In genomic region chr6:30100585-30101422, GRCh38 we compare ENCODE assay signal across 8 cellular contexts. TPM values are rescaled to one million over a fixed set of nuclear protein-coding genes. Genes with fewer than 3 reads are reported as not detected.
DNase-seq lines count a peak whose midpoint lies in the region; ATAC-seq and TF ChIP-seq lines count a peak whose summit lies in the region.

No MANE protein-coding gene starts in this region.

- POLR2A ChIA-PET in activated CD8-positive, alpha-beta T cell treated with anti-CD3 and anti-CD28 coated beads, Interleukin-2, amount 10 ng/mL, durations not matched to agents 7 days and 5 days (lab: Charles Lee), result interaction anchor here (0.6 to 1.4 kb wide), 2 partner anchors 34 to 1635 kb away, joined by 3 to 7 read pairs; partner anchors contain the start of gene PPP1R11

- no peaks in the 10 kb centered on the region for H3K36me3 ChIP-seq in psoas muscle (ENCODE audit: insufficient read depth in 1 of 2, low read depth in 1 of 2)

- H3K36me3 Mint-ChIP-seq in activated CD8-positive, alpha-beta T cell treated with anti-CD3 and anti-CD28 coated beads, Interleukin-2, amount 10 ng/mL, durations not matched to agents 7 days and 5 days (ENCODE audit: low read depth), result no peaks in the 10 kb centered on the region
- H3K36me3 Mint-ChIP-seq in glutamatergic neuron (ENCODE audit: unreplicated experiment), result no peaks in the 10 kb centered on the region

- no peaks in the 10 kb centered on the region for H3K9me3 Mint-ChIP-seq in activated CD8-positive, alpha-beta T cell treated with anti-CD3 and anti-CD28 coated beads, Interleukin-2, amount 10 ng/mL, durations not matched to agents 7 days and 5 days (ENCODE audit: insufficient read depth)
- H3K9me3 Mint-ChIP-seq in glutamatergic neuron (ENCODE audit: unreplicated experiment), result peaks cover 6% of the 10 kb centered on the region

- H3K27me3 Mint-ChIP-seq in activated CD8-positive, alpha-beta T cell treated with anti-CD3 and anti-CD28 coated beads, Interleukin-2, amount 10 ng/mL, durations not matched to agents 7 days and 5 days (ENCODE audit: low read depth), result peaks cover 65% of the 10 kb centered on the region
- peaks cover 29% of the 10 kb centered on the region for H3K27me3 Mint-ChIP-seq in glutamatergic neuron (ENCODE audit: unreplicated experiment)

- H3K27me3 ChIP-seq in psoas muscle (ENCODE audit: insufficient read depth in 3 of 3, low read length in 2 of 3), result peaks cover 0 to 55% (median 15%) of the 10 kb centered on the region in 3 donors

- WGBS in psoas muscle, 3 donors, result 2 to 3% (median 2%) methylated on average over 38 to 46 of the region's 46 CpGs

- CTCF ChIA-PET in activated CD8-positive, alpha-beta T cell treated with anti-CD3 and anti-CD28 coated beads, Interleukin-2, amount 10 ng/mL, durations not matched to agents 7 days and 5 days (lab: Charles Lee), result interaction anchor here (1.1 to 5.6 kb wide), 4 partner anchors 30 to 252 kb away, joined by 3 to 248 read pairs (median 4); partner anchors contain the start of gene TRIM40

- peaks cover 24% of the 10 kb centered on the region for H3K4me1 ChIP-seq in psoas muscle

- intact Hi-C loops in psoas muscle (cut with DNase I), result loop anchor here in 1 of 2 donors (2.0 to 5.0 kb wide), 2 partner anchors 32 to 71 kb away; no protein-coding TSS in a partner anchor

- H3K27ac Mint-ChIP-seq in activated CD8-positive, alpha-beta T cell treated with anti-CD3 and anti-CD28 coated beads, Interleukin-2, amount 10 ng/mL, durations not matched to agents 7 days and 5 days, result no peak overlapping the region
- no peak overlapping the region for H3K27ac Mint-ChIP-seq in glutamatergic neuron (ENCODE audit: unreplicated experiment)

- H3K9me3 ChIP-seq in psoas muscle, result no peaks in the 10 kb centered on the region

- no peak overlapping the region for H3K27ac ChIP-seq in psoas muscle

- peak overlapping the region; percentile 58 for H3K4me3 ChIP-seq in psoas muscle

- DNase-seq in stimulated activated CD4-positive, alpha-beta T cell treated with anti-CD3 and anti-CD28 coated beads, Interleukin-12 subunit alpha, Interleukin-12 subunit beta, amount 100 ng/mL, for 4 hours, result peak; percentile 10
- DNase-seq in stimulated activated CD4-positive, alpha-beta T cell treated with anti-CD3 and anti-CD28 coated beads, Interleukin-1b, Interleukin-23, amount 100 ng/mL, for 48 hours, result no peak
- no peak for DNase-seq in activated CD8-positive, alpha-beta T cell treated with anti-CD3 and anti-CD28 coated beads, Interleukin-2, amount 10 ng/mL, durations not matched to agents 7 days and 5 days
- DNase-seq in glutamatergic neuron (no peak), psoas muscle (peak; percentile 40 to 64)

- peak overlapping the region; percentile 61 for H3K4me3 Mint-ChIP-seq in activated CD8-positive, alpha-beta T cell treated with anti-CD3 and anti-CD28 coated beads, Interleukin-2, amount 10 ng/mL, durations not matched to agents 7 days and 5 days
- H3K4me3 Mint-ChIP-seq in glutamatergic neuron (ENCODE audit: unreplicated experiment), result peak overlapping the region; percentile 84

- peaks cover 45% of the 10 kb centered on the region for H3K4me1 Mint-ChIP-seq in activated CD8-positive, alpha-beta T cell treated with anti-CD3 and anti-CD28 coated beads, Interleukin-2, amount 10 ng/mL, durations not matched to agents 7 days and 5 days (ENCODE audit: low read depth)
- H3K4me1 Mint-ChIP-seq in glutamatergic neuron (ENCODE audit: low read depth, unreplicated experiment), result peaks cover 10% of the 10 kb centered on the region

- peak; percentile 14 for ATAC-seq in activated CD8-positive, alpha-beta T cell treated with anti-CD3 and anti-CD28 coated beads, Interleukin-2, amount 10 ng/mL, durations not matched to agents 7 days and 5 days
- ATAC-seq in psoas muscle (no peak), HG02610 (IDR thresholded peaks at IDR 0.05; ENCODE audit: unreplicated experiment) (no peak), GM21723 (IDR thresholded peaks at IDR 0.05; ENCODE audit: unreplicated experiment) (no peak)
- no peak for ATAC-seq in activated CD4-positive, CD25-positive, alpha-beta regulatory T cell treated with anti-CD3 and anti-CD28 coated beads, Interleukin-2, amount 50 U/mL, for 24 hours

- no peak for TF ChIP-seq CTCF in glutamatergic neuron (IDR thresholded peaks at IDR 0.05; ENCODE audit: partially characterized antibody, unreplicated experiment)
- no peak for TF ChIP-seq CTCF in psoas muscle (IDR thresholded peaks at IDR 0.05)

RNA-seq across cellular contexts. Expression of gene TRIM31, which starts 12.1 kb away (rescaled TPM):
- not detected for total RNA-seq in activated CD8-positive, alpha-beta T cell treated with anti-CD3 and anti-CD28 coated beads, Interleukin-2, amount 10 ng/mL, durations not matched to agents 7 days and 5 days
- total RNA-seq in glutamatergic neuron (ENCODE audit: unreplicated experiment) (not detected), psoas muscle (not detected)
- polyA plus RNA-seq in psoas muscle, result under 1 TPM in 2 of 3 donors, not detected in 1; 0.01 to 0.15 TPM

RNA-seq across cellular contexts. Expression of gene RNF39, which starts 25.2 kb away (rescaled TPM):
- total RNA-seq in activated CD8-positive, alpha-beta T cell treated with anti-CD3 and anti-CD28 coated beads, Interleukin-2, amount 10 ng/mL, durations not matched to agents 7 days and 5 days, result not detected
- total RNA-seq in glutamatergic neuron (ENCODE audit: unreplicated experiment) (not detected), psoas muscle (not detected)
- polyA plus RNA-seq in psoas muscle, result under 1 TPM in 1 of 3 donors, not detected in 2; 0.03 TPM

RNA-seq across cellular contexts. Expression of gene PPP1R11, which starts 33.8 kb away (rescaled TPM):
- 10 to 100 TPM; 48.1 to 50.3 TPM for total RNA-seq in activated CD8-positive, alpha-beta T cell treated with anti-CD3 and anti-CD28 coated beads, Interleukin-2, amount 10 ng/mL, durations not matched to agents 7 days and 5 days
- 52.3 TPM for total RNA-seq in glutamatergic neuron (ENCODE audit: unreplicated experiment)
- total RNA-seq in psoas muscle, result 10 to 100 TPM; 31.9 to 48.5 (median 37.8) TPM
- polyA plus RNA-seq in psoas muscle, result 10 to 100 TPM; 59.4 to 81.2 (median 79.8) TPM

RNA-seq across cellular contexts. Expression of gene TRIM40, which starts 35.1 kb away (rescaled TPM):
- not detected for total RNA-seq in activated CD8-positive, alpha-beta T cell treated with anti-CD3 and anti-CD28 coated beads, Interleukin-2, amount 10 ng/mL, durations not matched to agents 7 days and 5 days
- not detected for total RNA-seq in glutamatergic neuron (ENCODE audit: unreplicated experiment)
- total RNA-seq in psoas muscle, result not detected
- under 1 TPM in 1 of 3 donors, not detected in 2; 0.03 TPM for polyA plus RNA-seq in psoas muscle

RNA-seq across cellular contexts. Expression of gene POLR1H, which starts 39.7 kb away (rescaled TPM):
- total RNA-seq in activated CD8-positive, alpha-beta T cell treated with anti-CD3 and anti-CD28 coated beads, Interleukin-2, amount 10 ng/mL, durations not matched to agents 7 days and 5 days, result 10 to 100 TPM; 52.3 to 60.4 TPM
- total RNA-seq in glutamatergic neuron (ENCODE audit: unreplicated experiment), result 17.0 TPM
- 10 to 100 TPM; 15.4 to 25.9 (median 20.2) TPM for total RNA-seq in psoas muscle
- polyA plus RNA-seq in psoas muscle, result 10 to 100 TPM; 23.7 to 32.9 (median 32.4) TPM

Comparison
In these comparisons a context has a peak if more than half of its experiments do, and no peak if none do; other contexts are left out.
1. DNase-seq: peak in stimulated activated CD4-positive, alpha-beta T cell treated with anti-CD3 and anti-CD28 coated beads, Interleukin-12 subunit alpha, Interleukin-12 subunit beta, amount 100 ng/mL, for 4 hours (single experiment) and psoas muscle (2 of 2); none in stimulated activated CD4-positive, alpha-beta T cell treated with anti-CD3 and anti-CD28 coated beads, Interleukin-1b, Interleukin-23, amount 100 ng/mL, for 48 hours (single experiment), activated CD8-positive, alpha-beta T cell treated with anti-CD3 and anti-CD28 coated beads, Interleukin-2, amount 10 ng/mL, durations not matched to agents 7 days and 5 days (single experiment) and glutamatergic neuron (single experiment).